ENCODE assay signal across 1 cellular context in genomic region chr17:30344283-30345088, GRCh38.
TF ChIP-seq lines count a peak whose summit lies in the region.

No MANE protein-coding gene starts in this region.

TF ChIP-seq in HepG2, 621 proteins besides CTCF, POLR2A, EP300 and RAD21 (continued from another document and continues in another):
- TF ChIP-seq, protein P1, sequence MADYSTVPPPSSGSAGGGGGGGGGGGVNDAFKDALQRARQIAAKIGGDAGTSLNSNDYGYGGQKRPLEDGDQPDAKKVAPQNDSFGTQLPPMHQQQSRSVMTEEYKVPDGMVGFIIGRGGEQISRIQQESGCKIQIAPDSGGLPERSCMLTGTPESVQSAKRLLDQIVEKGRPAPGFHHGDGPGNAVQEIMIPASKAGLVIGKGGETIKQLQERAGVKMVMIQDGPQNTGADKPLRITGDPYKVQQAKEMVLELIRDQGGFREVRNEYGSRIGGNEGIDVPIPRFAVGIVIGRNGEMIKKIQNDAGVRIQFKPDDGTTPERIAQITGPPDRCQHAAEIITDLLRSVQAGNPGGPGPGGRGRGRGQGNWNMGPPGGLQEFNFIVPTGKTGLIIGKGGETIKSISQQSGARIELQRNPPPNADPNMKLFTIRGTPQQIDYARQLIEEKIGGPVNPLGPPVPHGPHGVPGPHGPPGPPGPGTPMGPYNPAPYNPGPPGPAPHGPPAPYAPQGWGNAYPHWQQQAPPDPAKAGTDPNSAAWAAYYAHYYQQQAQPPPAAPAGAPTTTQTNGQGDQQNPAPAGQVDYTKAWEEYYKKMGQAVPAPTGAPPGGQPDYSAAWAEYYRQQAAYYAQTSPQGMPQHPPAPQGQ (CRISPR knock-in tag; IDR thresholded peaks at IDR 0.05; ENCODE audit: borderline replicate concordance): peak; percentile 46; the same call in 1 of the 2 replicates
- TF ChIP-seq PRDM4 (CRISPR knock-in tag; IDR thresholded peaks at IDR 0.05; ENCODE audit: borderline replicate concordance) (no peak), RFX3 (CRISPR knock-in tag; IDR thresholded peaks at IDR 0.05) (no peak), FOSL2 (CRISPR knock-in tag; IDR thresholded peaks at IDR 0.05) (peak; percentile 87), ATM (IDR thresholded peaks at IDR 0.05; ENCODE audit: borderline replicate concordance) (no peak), ZSCAN20 (CRISPR knock-in tag; IDR thresholded peaks at IDR 0.05; ENCODE audit: borderline replicate concordance) (0 out of 2 replicates have a peak, but pooled peaks have one; percentile 78), ELF3 (CRISPR knock-in tag; IDR thresholded peaks at IDR 0.05) (peak; percentile 99; the same call in 1 of the 2 replicates), GPN1 (CRISPR knock-in tag; IDR thresholded peaks at IDR 0.05; ENCODE audit: borderline replicate concordance) (no peak), ARNTL (CRISPR knock-in tag; IDR thresholded peaks at IDR 0.05) (peak; percentile 79; the same call in 1 of the 2 replicates), SNAI1 (CRISPR knock-in tag; IDR thresholded peaks at IDR 0.05; ENCODE audit: borderline replicate concordance) (0 out of 2 replicates have a peak, but pooled peaks have one; percentile 46), SMAD1 (CRISPR knock-in tag; IDR thresholded peaks at IDR 0.05; ENCODE audit: borderline replicate concordance, low read depth) (no peak), HOMEZ (CRISPR knock-in tag; IDR thresholded peaks at IDR 0.05; ENCODE audit: low read depth) (peak; percentile 89), SP1 (IDR thresholded peaks at IDR 0.05) (no peak), SP1 (CRISPR knock-in tag; IDR thresholded peaks at IDR 0.05) (peak; percentile 71; the same call in 1 of the 2 replicates), ZNF34 (CRISPR knock-in tag; IDR thresholded peaks at IDR 0.05; ENCODE audit: borderline replicate concordance) (0 out of 2 replicates have a peak, but pooled peaks have one; percentile 73), ZFAT (CRISPR knock-in tag; conservative IDR thresholded peaks at IDR 0.05) (no peak), HOXA3 (CRISPR knock-in tag; IDR thresholded peaks at IDR 0.05) (peak; percentile 67), MTA1 (CRISPR knock-in tag; IDR thresholded peaks at IDR 0.05; ENCODE audit: borderline replicate concordance) (peak; percentile 95; the same call in 1 of the 2 replicates), NONO (IDR thresholded peaks at IDR 0.05) (no peak), NONO (CRISPR knock-in tag; conservative IDR thresholded peaks at IDR 0.05) (peak; percentile 79), CBX1 (IDR thresholded peaks at IDR 0.05; ENCODE audit: low read depth) (peak; percentile 57), ZC3H4 (CRISPR knock-in tag; IDR thresholded peaks at IDR 0.05; ENCODE audit: borderline replicate concordance) (peak; percentile 58; the same call in 1 of the 2 replicates), KAT2B (IDR thresholded peaks at IDR 0.05; ENCODE audit: borderline replicate concordance, low read depth, low read length) (peak; percentile 96), ZBTB3 (CRISPR knock-in tag; IDR thresholded peaks at IDR 0.05; ENCODE audit: borderline replicate concordance, low read depth) (peak; percentile 91), ZNF331 (CRISPR knock-in tag; IDR thresholded peaks at IDR 0.05) (peak; percentile 93), NCOA2 (CRISPR knock-in tag; IDR thresholded peaks at IDR 0.05) (peak; percentile 91), ZNF12 (CRISPR knock-in tag; IDR thresholded peaks at IDR 0.05) (peak; percentile 86), FOXP1 (IDR thresholded peaks at IDR 0.05) (peak; percentile 53; the same call in 1 of the 2 replicates), FOXP1 (CRISPR knock-in tag; IDR thresholded peaks at IDR 0.05) (peak; percentile 88), ZNF598 (CRISPR knock-in tag; IDR thresholded peaks at IDR 0.05; ENCODE audit: borderline replicate concordance) (no peak; the same call in 1 of the 2 replicates), HNF4G (IDR thresholded peaks at IDR 0.05; ENCODE audit: borderline replicate concordance, low read depth, low read length) (peak; percentile 94), HNF4G (CRISPR knock-in tag; IDR thresholded peaks at IDR 0.05; ENCODE audit: borderline replicate concordance, low read depth) (peak; percentile 87; the same call in 1 of the 2 replicates)
- TF ChIP-seq, protein P2, sequence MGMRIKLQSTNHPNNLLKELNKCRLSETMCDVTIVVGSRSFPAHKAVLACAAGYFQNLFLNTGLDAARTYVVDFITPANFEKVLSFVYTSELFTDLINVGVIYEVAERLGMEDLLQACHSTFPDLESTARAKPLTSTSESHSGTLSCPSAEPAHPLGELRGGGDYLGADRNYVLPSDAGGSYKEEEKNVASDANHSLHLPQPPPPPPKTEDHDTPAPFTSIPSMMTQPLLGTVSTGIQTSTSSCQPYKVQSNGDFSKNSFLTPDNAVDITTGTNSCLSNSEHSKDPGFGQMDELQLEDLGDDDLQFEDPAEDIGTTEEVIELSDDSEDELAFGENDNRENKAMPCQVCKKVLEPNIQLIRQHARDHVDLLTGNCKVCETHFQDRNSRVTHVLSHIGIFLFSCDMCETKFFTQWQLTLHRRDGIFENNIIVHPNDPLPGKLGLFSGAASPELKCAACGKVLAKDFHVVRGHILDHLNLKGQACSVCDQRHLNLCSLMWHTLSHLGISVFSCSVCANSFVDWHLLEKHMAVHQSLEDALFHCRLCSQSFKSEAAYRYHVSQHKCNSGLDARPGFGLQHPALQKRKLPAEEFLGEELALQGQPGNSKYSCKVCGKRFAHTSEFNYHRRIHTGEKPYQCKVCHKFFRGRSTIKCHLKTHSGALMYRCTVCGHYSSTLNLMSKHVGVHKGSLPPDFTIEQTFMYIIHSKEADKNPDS (CRISPR knock-in tag; IDR thresholded peaks at IDR 0.05): peak; percentile 94; the same call in 1 of the 2 replicates
- TF ChIP-seq, protein P3, sequence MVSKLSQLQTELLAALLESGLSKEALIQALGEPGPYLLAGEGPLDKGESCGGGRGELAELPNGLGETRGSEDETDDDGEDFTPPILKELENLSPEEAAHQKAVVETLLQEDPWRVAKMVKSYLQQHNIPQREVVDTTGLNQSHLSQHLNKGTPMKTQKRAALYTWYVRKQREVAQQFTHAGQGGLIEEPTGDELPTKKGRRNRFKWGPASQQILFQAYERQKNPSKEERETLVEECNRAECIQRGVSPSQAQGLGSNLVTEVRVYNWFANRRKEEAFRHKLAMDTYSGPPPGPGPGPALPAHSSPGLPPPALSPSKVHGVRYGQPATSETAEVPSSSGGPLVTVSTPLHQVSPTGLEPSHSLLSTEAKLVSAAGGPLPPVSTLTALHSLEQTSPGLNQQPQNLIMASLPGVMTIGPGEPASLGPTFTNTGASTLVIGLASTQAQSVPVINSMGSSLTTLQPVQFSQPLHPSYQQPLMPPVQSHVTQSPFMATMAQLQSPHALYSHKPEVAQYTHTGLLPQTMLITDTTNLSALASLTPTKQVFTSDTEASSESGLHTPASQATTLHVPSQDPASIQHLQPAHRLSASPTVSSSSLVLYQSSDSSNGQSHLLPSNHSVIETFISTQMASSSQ (IDR thresholded peaks at IDR 0.05; ENCODE audit: low read depth): no peak; the same call in 1 of the 2 replicates
- TF ChIP-seq, protein P3 (CRISPR knock-in tag; IDR thresholded peaks at IDR 0.05; ENCODE audit: borderline replicate concordance): peak; percentile 86; the same call in 1 of the 2 replicates
- TF ChIP-seq, protein P4, sequence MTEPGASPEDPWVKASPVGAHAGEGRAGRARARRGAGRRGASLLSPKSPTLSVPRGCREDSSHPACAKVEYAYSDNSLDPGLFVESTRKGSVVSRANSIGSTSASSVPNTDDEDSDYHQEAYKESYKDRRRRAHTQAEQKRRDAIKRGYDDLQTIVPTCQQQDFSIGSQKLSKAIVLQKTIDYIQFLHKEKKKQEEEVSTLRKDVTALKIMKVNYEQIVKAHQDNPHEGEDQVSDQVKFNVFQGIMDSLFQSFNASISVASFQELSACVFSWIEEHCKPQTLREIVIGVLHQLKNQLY (CRISPR knock-in tag; IDR thresholded peaks at IDR 0.05): peak; percentile 75
- TF ChIP-seq, protein P5, sequence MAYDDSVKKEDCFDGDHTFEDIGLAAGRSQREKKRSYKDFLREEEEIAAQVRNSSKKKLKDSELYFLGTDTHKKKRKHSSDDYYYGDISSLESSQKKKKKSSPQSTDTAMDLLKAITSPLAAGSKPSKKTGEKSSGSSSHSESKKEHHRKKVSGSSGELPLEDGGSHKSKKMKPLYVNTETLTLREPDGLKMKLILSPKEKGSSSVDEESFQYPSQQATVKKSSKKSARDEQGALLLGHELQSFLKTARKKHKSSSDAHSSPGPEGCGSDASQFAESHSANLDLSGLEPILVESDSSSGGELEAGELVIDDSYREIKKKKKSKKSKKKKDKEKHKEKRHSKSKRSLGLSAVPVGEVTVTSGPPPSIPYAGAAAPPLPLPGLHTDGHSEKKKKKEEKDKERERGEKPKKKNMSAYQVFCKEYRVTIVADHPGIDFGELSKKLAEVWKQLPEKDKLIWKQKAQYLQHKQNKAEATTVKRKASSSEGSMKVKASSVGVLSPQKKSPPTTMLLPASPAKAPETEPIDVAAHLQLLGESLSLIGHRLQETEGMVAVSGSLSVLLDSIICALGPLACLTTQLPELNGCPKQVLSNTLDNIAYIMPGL (CRISPR knock-in tag; IDR thresholded peaks at IDR 0.05; ENCODE audit: borderline replicate concordance in 1 of 2, low read depth in 1 of 2): peak; percentile 43 to 48; a peak in 1 of 4 replicates
- TF ChIP-seq, protein P6, sequence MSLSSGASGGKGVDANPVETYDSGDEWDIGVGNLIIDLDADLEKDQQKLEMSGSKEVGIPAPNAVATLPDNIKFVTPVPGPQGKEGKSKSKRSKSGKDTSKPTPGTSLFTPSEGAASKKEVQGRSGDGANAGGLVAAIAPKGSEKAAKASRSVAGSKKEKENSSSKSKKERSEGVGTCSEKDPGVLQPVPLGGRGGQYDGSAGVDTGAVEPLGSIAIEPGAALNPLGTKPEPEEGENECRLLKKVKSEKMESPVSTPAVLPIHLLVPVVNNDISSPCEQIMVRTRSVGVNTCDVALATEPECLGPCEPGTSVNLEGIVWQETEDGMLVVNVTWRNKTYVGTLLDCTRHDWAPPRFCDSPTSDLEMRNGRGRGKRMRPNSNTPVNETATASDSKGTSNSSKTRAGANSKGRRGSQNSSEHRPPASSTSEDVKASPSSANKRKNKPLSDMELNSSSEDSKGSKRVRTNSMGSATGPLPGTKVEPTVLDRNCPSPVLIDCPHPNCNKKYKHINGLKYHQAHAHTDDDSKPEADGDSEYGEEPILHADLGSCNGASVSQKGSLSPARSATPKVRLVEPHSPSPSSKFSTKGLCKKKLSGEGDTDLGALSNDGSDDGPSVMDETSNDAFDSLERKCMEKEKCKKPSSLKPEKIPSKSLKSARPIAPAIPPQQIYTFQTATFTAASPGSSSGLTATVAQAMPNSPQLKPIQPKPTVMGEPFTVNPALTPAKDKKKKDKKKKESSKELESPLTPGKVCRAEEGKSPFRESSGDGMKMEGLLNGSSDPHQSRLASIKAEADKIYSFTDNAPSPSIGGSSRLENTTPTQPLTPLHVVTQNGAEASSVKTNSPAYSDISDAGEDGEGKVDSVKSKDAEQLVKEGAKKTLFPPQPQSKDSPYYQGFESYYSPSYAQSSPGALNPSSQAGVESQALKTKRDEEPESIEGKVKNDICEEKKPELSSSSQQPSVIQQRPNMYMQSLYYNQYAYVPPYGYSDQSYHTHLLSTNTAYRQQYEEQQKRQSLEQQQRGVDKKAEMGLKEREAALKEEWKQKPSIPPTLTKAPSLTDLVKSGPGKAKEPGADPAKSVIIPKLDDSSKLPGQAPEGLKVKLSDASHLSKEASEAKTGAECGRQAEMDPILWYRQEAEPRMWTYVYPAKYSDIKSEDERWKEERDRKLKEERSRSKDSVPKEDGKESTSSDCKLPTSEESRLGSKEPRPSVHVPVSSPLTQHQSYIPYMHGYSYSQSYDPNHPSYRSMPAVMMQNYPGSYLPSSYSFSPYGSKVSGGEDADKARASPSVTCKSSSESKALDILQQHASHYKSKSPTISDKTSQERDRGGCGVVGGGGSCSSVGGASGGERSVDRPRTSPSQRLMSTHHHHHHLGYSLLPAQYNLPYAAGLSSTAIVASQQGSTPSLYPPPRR (CRISPR knock-in tag; IDR thresholded peaks at IDR 0.05; ENCODE audit: borderline replicate concordance): peak; percentile 69; the same call in 1 of the 2 replicates
